In the genomic region with DNA sequence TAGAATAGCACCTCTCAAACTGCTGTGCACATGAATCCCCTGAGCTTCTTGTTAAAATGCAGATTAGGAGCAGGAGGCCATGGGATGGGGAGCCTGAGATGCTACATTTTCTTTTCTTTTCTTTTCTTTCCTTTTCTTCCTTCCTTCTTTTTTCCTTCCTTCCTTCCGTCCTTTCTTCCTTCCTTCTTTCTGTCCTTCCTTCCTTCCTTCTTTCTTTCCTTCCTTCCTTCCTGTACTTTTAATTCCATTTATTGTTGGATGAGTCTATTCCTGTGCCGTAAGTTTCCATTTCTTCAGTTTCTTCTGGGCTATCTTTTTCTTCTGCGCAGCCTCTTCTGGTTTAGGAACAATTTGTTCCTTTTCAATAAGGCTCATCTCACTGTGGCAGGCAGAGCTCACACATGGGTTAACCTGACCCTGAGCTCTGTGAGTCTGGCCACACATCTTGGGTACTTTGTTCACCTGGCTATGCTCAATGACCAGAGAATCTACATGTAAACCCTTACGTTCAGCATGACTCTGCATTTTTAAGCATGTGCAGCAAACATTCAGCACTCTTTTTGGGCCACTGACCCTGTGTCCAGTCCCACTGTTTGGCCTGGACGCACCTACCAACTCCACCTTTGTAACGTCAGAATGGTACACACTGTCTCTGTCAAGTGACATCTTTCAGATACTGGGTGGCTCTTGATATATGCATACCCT, we compare ENCODE assay signal across 17 cellular contexts.
DNase-seq lines count a peak whose midpoint lies in the region; ATAC-seq, FAIRE-seq and TF ChIP-seq lines count a peak whose summit lies in the region.
"Had no signal": no experiment of that assay in that cellular context is flagged by ENCODE, and none has a peak within 500 bp of the region (broad histone marks: within the 10 kb centered on the region; RNA-seq: fewer than 3 reads in every experiment).

No MANE protein-coding gene starts in this region.

- CTCF ChIA-PET in activated naive CD4-positive, alpha-beta T cell treated with anti-CD3 and anti-CD28 coated beads for 36 hours (lab: Charles Lee): interaction anchor here (0.6 kb wide), 1 partner anchor 195 kb away, joined by 3 read pairs; no protein-coding TSS in a partner anchor
- CTCF ChIA-PET in A549 (lab: Yijun Ruan, JAX): interaction anchor here (0.9 to 2.1 kb wide), 3 partner anchors 11 to 199 kb away, joined by 3 to 7 read pairs (median 4); no protein-coding TSS in a partner anchor
- CTCF ChIA-PET in HEK293 (lab: Yijun Ruan, JAX): interaction anchor here (0.6 to 0.7 kb wide), 2 partner anchors 796 to 982 kb away, joined by 4 to 6 read pairs; no protein-coding TSS in a partner anchor

- H3K9me3 ChIP-seq in A549: no peaks in the 10 kb centered on the region
- no peaks in the 10 kb centered on the region for H3K9me3 ChIP-seq in HEK293 (ENCODE audit: control insufficient read depth, insufficient read depth, low read depth, low read length)

- H3K4me1 ChIP-seq in A549 (no peaks in the 10 kb centered on the region), HEK293 (ENCODE audit: control insufficient read depth, insufficient read depth, low read length) (no peaks in the 10 kb centered on the region)

- peaks cover 4% of the 10 kb centered on the region for H3K27me3 Mint-ChIP-seq in activated naive CD4-positive, alpha-beta T cell treated with anti-CD3 and anti-CD28 coated beads for 36 hours (ENCODE audit: low read depth)
- peaks cover under 1% of the 10 kb centered on the region for H3K27me3 Mint-ChIP-seq in glutamatergic neuron (ENCODE audit: unreplicated experiment)

- TF ChIP-seq EP300 in A549 (IDR thresholded peaks at IDR 0.05): no peak

- DNase-seq in activated naive CD4-positive, alpha-beta T cell treated with anti-CD3 and anti-CD28 coated beads for 36 hours: no peak
- no peak for DNase-seq in activated naive CD4-positive, alpha-beta T cell (lab: John Stamatoyannopoulos, UW)
- DNase-seq in A549 (ENCODE audit: low read depth in 1 of 2, low spot score in 1 of 2) (no peak), glutamatergic neuron (no peak), NCI-H1694 (lab: John Stamatoyannopoulos, UW) (no peak)
- no peak for DNase-seq in activated T-cell treated with anti-CD3 and anti-CD28 coated beads, Interleukin-2, amount 50 U/mL, for 1 hour
- DNase-seq: C1 segment of cervical spinal cord; CD4-positive, alpha-beta memory T cell; DND-41; GDM1; HCEC 1CT; KBM-7 had no signal

- no peak overlapping the region for H3K4me3 ChIP-seq in A549
- H3K4me3 ChIP-seq in HEK293 (ENCODE audit: low read depth, low read length): no peak overlapping the region

- H3K4me2 ChIP-seq in A549: no peak overlapping the region

- no peaks in the 10 kb centered on the region for H3K9me3 Mint-ChIP-seq in activated naive CD4-positive, alpha-beta T cell treated with anti-CD3 and anti-CD28 coated beads for 36 hours
- H3K9me3 Mint-ChIP-seq in glutamatergic neuron (ENCODE audit: unreplicated experiment): peaks cover 8% of the 10 kb centered on the region

- TF ChIP-seq CTCF in A549 (IDR thresholded peaks at IDR 0.05) (no peak), HEK293 (tag by site-specific recombination; IDR thresholded peaks at IDR 0.05) (no peak), glutamatergic neuron (IDR thresholded peaks at IDR 0.05; ENCODE audit: partially characterized antibody, unreplicated experiment) (no peak)

- TF ChIP-seq POLR2A in A549 (IDR thresholded peaks at IDR 0.05; ENCODE audit: low read length): no peak

- no peak overlapping the region for H3K4me3 Mint-ChIP-seq in activated naive CD4-positive, alpha-beta T cell treated with anti-CD3 and anti-CD28 coated beads for 36 hours
- no peak overlapping the region for H3K4me3 Mint-ChIP-seq in glutamatergic neuron (ENCODE audit: unreplicated experiment)
- H3K4me3 Mint-ChIP-seq: B cell; CD4-positive, alpha-beta memory T cell had no signal

- H3K36me3 ChIP-seq in HEK293 (ENCODE audit: control insufficient read depth in 2 of 2, insufficient read depth in 1 of 2, low read length in 2 of 2): no peaks in the 10 kb centered on the region

- 74% methylated on average over 6 of the region's 6 CpGs for WGBS in A549 (ENCODE audit: missing lambda C conversion rate)

- no peak for ATAC-seq in A549

- POLR2A ChIA-PET in A549 (lab: Yijun Ruan, JAX) (no interaction called here), HEK293 (lab: Yijun Ruan, JAX) (no interaction called here)

- no peaks in the 10 kb centered on the region for H3K36me3 Mint-ChIP-seq in activated naive CD4-positive, alpha-beta T cell treated with anti-CD3 and anti-CD28 coated beads for 36 hours (ENCODE audit: low read depth)
- H3K36me3 Mint-ChIP-seq in glutamatergic neuron (ENCODE audit: unreplicated experiment): peaks cover 11% of the 10 kb centered on the region
- H3K36me3 Mint-ChIP-seq: CD4-positive, alpha-beta memory T cell had no signal

- TF ChIP-seq RAD21 in A549 (conservative IDR thresholded peaks at IDR 0.05 in 1 of 2, IDR thresholded peaks at IDR 0.05 in 1 of 2): no peak

- no peaks in the 10 kb centered on the region for H3K4me1 Mint-ChIP-seq in activated naive CD4-positive, alpha-beta T cell treated with anti-CD3 and anti-CD28 coated beads for 36 hours (ENCODE audit: low read depth)
- H3K4me1 Mint-ChIP-seq in glutamatergic neuron (ENCODE audit: low read depth, unreplicated experiment): peaks cover 20% of the 10 kb centered on the region
- H3K4me1 Mint-ChIP-seq: CD4-positive, alpha-beta memory T cell had no signal

- H3K27ac Mint-ChIP-seq in activated naive CD4-positive, alpha-beta T cell treated with anti-CD3 and anti-CD28 coated beads for 36 hours: peak overlapping the region; percentile 11
- H3K27ac Mint-ChIP-seq in glutamatergic neuron (ENCODE audit: unreplicated experiment): peak overlapping the region; percentile 36
- H3K27ac Mint-ChIP-seq: B cell; CD4-positive, alpha-beta memory T cell had no signal

- intact Hi-C loops in activated naive CD4-positive, alpha-beta T cell treated with anti-CD3 and anti-CD28 coated beads for 36 hours (cut with micrococcal nuclease): no loop called here

- FAIRE-seq in A549 (lab: Jason Lieb, UNC): no peak
- FAIRE-seq: GM12892, GM19239, HTR-8/SVneo had no signal

- H3K27ac ChIP-seq in A549 (no peak overlapping the region), HEK293 (ENCODE audit: extremely low read depth, low read depth, low read length) (no peak overlapping the region)

TF ChIP-seq in A549, 52 proteins besides CTCF, POLR2A, EP300 and RAD21:
- TF ChIP-seq NFE2L2 (conservative IDR thresholded peaks at IDR 0.05; ENCODE audit: low read length) (peak; percentile 45; the same call in 1 of the 2 replicates), MAFK (IDR thresholded peaks at IDR 0.05; ENCODE audit: partially characterized antibody) (peak; percentile 72), SREBF2 (IDR thresholded peaks at IDR 0.05) (no peak)

TF ChIP-seq in HEK293, 187 proteins besides CTCF, POLR2A, EP300 and RAD21:
- TF ChIP-seq, protein P1, sequence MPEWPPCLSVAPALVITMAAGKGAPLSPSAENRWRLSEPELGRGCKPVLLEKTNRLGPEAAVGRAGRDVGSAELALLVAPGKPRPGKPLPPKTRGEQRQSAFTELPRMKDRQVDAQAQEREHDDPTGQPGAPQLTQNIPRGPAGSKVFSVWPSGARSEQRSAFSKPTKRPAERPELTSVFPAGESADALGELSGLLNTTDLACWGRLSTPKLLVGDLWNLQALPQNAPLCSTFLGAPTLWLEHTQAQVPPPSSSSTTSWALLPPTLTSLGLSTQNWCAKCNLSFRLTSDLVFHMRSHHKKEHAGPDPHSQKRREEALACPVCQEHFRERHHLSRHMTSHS (tag by site-specific recombination; IDR thresholded peaks at IDR 0.05): no peak
- no peak for TF ChIP-seq ZNF175 (tag by site-specific recombination; IDR thresholded peaks at IDR 0.05)
- TF ChIP-seq, protein P2, sequence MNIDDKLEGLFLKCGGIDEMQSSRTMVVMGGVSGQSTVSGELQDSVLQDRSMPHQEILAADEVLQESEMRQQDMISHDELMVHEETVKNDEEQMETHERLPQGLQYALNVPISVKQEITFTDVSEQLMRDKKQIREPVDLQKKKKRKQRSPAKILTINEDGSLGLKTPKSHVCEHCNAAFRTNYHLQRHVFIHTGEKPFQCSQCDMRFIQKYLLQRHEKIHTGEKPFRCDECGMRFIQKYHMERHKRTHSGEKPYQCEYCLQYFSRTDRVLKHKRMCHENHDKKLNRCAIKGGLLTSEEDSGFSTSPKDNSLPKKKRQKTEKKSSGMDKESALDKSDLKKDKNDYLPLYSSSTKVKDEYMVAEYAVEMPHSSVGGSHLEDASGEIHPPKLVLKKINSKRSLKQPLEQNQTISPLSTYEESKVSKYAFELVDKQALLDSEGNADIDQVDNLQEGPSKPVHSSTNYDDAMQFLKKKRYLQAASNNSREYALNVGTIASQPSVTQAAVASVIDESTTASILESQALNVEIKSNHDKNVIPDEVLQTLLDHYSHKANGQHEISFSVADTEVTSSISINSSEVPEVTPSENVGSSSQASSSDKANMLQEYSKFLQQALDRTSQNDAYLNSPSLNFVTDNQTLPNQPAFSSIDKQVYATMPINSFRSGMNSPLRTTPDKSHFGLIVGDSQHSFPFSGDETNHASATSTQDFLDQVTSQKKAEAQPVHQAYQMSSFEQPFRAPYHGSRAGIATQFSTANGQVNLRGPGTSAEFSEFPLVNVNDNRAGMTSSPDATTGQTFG (tag by site-specific recombination; IDR thresholded peaks at IDR 0.05; ENCODE audit: borderline replicate concordance): no peak
- TF ChIP-seq ZNF626 (tag by site-specific recombination; IDR thresholded peaks at IDR 0.05): no peak
- TF ChIP-seq ZIC2 (tag by site-specific recombination; IDR thresholded peaks at IDR 0.05): no peak
- no peak for TF ChIP-seq ZNF324 (tag by site-specific recombination; IDR thresholded peaks at IDR 0.05)
- peak; percentile 81 for TF ChIP-seq ZNF366 (tag by site-specific recombination; conservative IDR thresholded peaks at IDR 0.05)
- no peak for TF ChIP-seq ZXDB (tag by site-specific recombination; IDR thresholded peaks at IDR 0.05)
